1 cellular context compared by ENCODE assay signal in the genomic region with DNA sequence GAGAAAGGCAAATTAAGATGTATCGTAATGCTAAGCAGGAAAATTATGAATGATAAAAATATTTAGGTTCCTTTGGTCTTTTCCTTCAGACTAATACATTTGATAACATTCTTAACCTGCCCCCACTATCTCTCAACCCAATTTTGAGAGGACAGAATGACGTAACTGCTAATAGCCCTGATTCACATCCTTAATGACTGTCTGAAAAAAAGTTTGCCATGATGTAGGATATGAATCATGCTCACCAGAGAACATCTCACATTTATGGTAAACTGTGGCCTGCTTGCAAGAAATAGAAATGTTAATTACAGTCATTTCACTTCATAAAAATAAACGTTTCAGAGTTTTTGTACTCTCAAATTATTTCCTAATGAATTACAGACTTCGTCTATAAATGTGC.
TF ChIP-seq lines count a peak whose summit lies in the region.

No MANE protein-coding gene starts in this region.

TF ChIP-seq in GM12878, 131 proteins besides CTCF, POLR2A, EP300 and RAD21 (continued from another document):
- TF ChIP-seq, protein P1, sequence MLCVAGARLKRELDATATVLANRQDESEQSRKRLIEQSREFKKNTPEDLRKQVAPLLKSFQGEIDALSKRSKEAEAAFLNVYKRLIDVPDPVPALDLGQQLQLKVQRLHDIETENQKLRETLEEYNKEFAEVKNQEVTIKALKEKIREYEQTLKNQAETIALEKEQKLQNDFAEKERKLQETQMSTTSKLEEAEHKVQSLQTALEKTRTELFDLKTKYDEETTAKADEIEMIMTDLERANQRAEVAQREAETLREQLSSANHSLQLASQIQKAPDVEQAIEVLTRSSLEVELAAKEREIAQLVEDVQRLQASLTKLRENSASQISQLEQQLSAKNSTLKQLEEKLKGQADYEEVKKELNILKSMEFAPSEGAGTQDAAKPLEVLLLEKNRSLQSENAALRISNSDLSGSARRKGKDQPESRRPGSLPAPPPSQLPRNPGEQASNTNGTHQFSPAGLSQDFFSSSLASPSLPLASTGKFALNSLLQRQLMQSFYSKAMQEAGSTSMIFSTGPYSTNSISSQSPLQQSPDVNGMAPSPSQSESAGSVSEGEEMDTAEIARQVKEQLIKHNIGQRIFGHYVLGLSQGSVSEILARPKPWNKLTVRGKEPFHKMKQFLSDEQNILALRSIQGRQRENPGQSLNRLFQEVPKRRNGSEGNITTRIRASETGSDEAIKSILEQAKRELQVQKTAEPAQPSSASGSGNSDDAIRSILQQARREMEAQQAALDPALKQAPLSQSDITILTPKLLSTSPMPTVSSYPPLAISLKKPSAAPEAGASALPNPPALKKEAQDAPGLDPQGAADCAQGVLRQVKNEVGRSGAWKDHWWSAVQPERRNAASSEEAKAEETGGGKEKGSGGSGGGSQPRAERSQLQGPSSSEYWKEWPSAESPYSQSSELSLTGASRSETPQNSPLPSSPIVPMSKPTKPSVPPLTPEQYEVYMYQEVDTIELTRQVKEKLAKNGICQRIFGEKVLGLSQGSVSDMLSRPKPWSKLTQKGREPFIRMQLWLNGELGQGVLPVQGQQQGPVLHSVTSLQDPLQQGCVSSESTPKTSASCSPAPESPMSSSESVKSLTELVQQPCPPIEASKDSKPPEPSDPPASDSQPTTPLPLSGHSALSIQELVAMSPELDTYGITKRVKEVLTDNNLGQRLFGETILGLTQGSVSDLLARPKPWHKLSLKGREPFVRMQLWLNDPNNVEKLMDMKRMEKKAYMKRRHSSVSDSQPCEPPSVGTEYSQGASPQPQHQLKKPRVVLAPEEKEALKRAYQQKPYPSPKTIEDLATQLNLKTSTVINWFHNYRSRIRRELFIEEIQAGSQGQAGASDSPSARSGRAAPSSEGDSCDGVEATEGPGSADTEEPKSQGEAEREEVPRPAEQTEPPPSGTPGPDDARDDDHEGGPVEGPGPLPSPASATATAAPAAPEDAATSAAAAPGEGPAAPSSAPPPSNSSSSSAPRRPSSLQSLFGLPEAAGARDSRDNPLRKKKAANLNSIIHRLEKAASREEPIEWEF (IDR thresholded peaks at IDR 0.05; ENCODE audit: insufficient replicate concordance, low read depth, low read length), result no peak
- no peak for TF ChIP-seq BACH1 (IDR thresholded peaks at IDR 0.05; ENCODE audit: borderline replicate concordance)
- no peak for TF ChIP-seq TARDBP (IDR thresholded peaks at IDR 0.05; ENCODE audit: borderline replicate concordance)
- TF ChIP-seq, protein P2, sequence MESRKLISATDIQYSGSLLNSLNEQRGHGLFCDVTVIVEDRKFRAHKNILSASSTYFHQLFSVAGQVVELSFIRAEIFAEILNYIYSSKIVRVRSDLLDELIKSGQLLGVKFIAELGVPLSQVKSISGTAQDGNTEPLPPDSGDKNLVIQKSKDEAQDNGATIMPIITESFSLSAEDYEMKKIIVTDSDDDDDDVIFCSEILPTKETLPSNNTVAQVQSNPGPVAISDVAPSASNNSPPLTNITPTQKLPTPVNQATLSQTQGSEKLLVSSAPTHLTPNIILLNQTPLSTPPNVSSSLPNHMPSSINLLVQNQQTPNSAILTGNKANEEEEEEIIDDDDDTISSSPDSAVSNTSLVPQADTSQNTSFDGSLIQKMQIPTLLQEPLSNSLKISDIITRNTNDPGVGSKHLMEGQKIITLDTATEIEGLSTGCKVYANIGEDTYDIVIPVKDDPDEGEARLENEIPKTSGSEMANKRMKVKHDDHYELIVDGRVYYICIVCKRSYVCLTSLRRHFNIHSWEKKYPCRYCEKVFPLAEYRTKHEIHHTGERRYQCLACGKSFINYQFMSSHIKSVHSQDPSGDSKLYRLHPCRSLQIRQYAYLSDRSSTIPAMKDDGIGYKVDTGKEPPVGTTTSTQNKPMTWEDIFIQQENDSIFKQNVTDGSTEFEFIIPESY (IDR thresholded peaks at IDR 0.05), result no peak
